Comparison of ENCODE assay signal across 8 cellular contexts in the genomic region with DNA sequence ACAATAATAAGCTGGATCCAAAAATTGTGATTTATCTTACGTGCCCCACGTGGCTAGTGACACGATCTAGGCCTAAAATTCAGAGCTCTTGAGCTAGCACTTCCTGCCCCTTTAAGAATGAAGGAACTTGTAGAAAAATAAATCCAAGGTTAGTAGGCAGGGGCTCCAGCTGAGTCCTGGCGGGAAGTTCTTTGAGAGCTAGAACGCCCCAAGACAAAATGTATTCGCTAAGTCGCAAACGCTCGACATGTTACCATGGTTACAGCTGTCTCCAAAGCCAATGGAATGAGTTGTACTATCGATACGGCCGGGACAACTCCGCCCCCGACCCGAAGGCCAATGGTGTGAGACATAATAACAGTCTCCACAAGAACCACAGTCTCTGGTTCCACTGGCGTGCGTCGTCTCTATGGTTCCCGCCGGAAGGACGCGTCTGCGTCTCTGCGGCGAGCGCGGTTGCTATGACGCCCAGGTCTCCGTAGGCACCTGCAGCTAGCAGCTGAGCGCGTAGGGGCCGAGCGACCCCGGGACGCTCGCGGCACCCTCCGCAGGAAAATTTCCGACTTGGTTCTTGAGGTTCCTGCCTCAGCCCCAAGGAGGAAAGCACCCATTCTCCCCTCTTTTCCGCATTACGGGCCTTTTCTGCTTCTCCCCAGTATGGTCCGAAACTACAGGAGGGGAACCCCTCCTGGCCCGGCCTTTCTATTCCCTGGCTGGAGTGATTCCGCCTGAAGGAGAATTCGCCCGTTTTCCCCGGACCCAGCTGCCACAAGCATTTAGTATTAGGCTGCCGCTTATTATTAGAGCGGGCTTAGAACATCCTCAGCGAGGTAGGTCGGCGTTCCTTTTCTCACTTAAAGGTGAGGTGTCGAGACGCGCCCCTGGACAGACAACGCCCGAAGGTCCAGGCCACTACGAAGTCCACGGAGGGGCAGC. TPM values are rescaled to one million over a fixed set of nuclear protein-coding genes. Genes with fewer than 3 reads are reported as not detected.
A peak's percentile ranks its signal among the peaks of the same experiment; 100 is the strongest.
DNase-seq lines count a peak whose midpoint lies in the region; ATAC-seq and TF ChIP-seq lines count a peak whose summit lies in the region.

CCDC30 (plus strand) TSS at position 459 of the 936 bp plus-strand sequence. CDS start 17,266 bp downstream, outside the sequence.

- H3K27ac ChIP-seq in PC-3 (ENCODE audit: low read length), result peak within 1 kb of the TSS; percentile 29

- no peaks in the 10 kb centered on the region; the same call in 1 of the 2 replicates for H3K36me3 ChIP-seq in PC-3 (ENCODE audit: low read depth, low read length)
- no peaks in the 10 kb centered on the region for H3K36me3 ChIP-seq in mucosa of stomach (ENCODE audit: control insufficient read depth, insufficient read depth, low read length)

- H3K4me3 Mint-ChIP-seq in activated T-cell treated with anti-CD3 and anti-CD28 coated beads, Interleukin-2, amount 50 U/mL, for 4 hours, result peak within 1 kb of the TSS; percentile 84

- BruUV-seq in PC-3 (replicated peaks; lab: Mats Ljungman, UMichigan), result no TSS peak

- DNase-seq in DMS153 (lab: John Stamatoyannopoulos, UW) (peak; percentile 99), PC-3 (peak; percentile 99)
- peak; percentile 99 for DNase-seq in Jurkat, Clone E6-1 (ENCODE audit: low read depth, low spot score)
- DNase-seq in activated T-cell treated with anti-CD3 and anti-CD28 coated beads, Interleukin-2, amount 50 U/mL, for 4 hours, result peak; percentile 94
- peak; percentile 90 to 94 for DNase-seq in stimulated activated CD8-positive, alpha-beta memory T cell treated with anti-CD3 and anti-CD28 coated beads, Interleukin-4, amount 100 ng/mL, for 4 hours (ENCODE audit: low read depth in 2 of 2, low spot score in 1 of 2)

- H3K9ac ChIP-seq in PC-3 (ENCODE audit: low read length) (peak within 1 kb of the TSS; percentile 39), mucosa of stomach (ENCODE audit: low read length) (peak within 1 kb of the TSS; percentile 57)

- no peak for TF ChIP-seq CTCF in PC-3 (conservative IDR thresholded peaks at IDR 0.05; ENCODE audit: low read depth, low read length)

- peak within 1 kb of the TSS; percentile 96 for H3K4me2 ChIP-seq in PC-3 (ENCODE audit: low read length)

- ATAC-seq in GM21723 (IDR thresholded peaks at IDR 0.05; ENCODE audit: unreplicated experiment) (peak; percentile 99), PC-3 (peak; percentile 98), esophagus mucosa (peak; percentile 100)
- peak; percentile 100 for ATAC-seq in activated T-cell treated with anti-CD3 and anti-CD28 coated beads, Interleukin-2, amount 50 U/mL, for 4 hours

- peaks cover 20% of the 10 kb centered on the region for H3K36me3 Mint-ChIP-seq in activated T-cell treated with anti-CD3 and anti-CD28 coated beads, Interleukin-2, amount 50 U/mL, for 4 hours (ENCODE audit: insufficient read depth)

- H2AFZ ChIP-seq in PC-3 (ENCODE audit: low read length), result peak within 1 kb of the TSS; percentile 91

- no peaks in the 10 kb centered on the region for H3K9me2 ChIP-seq in PC-3 (replicated peaks; ENCODE audit: low read length)

- peaks cover 39% of the 10 kb centered on the region for H3K4me1 Mint-ChIP-seq in activated T-cell treated with anti-CD3 and anti-CD28 coated beads, Interleukin-2, amount 50 U/mL, for 4 hours (ENCODE audit: low read depth)

- no peaks in the 10 kb centered on the region for H4K20me1 ChIP-seq in PC-3 (ENCODE audit: low read length)

- no peaks in the 10 kb centered on the region for H3K27me3 ChIP-seq in PC-3 (ENCODE audit: low read length)
- no peaks in the 10 kb centered on the region for H3K27me3 ChIP-seq in mucosa of stomach (ENCODE audit: control insufficient read depth, insufficient read depth, low read length)

- H3K4me1 ChIP-seq in PC-3 (ENCODE audit: insufficient read depth, low read length) (peaks cover 18% of the 10 kb centered on the region), mucosa of stomach (ENCODE audit: control insufficient read depth, insufficient read depth, low read length) (no peaks in the 10 kb centered on the region)

- H3K9me3 Mint-ChIP-seq in activated T-cell treated with anti-CD3 and anti-CD28 coated beads, Interleukin-2, amount 50 U/mL, for 4 hours, result no peaks in the 10 kb centered on the region

- peak within 1 kb of the TSS; percentile 58 for H3K4me3 ChIP-seq in Jurkat, Clone E6-1 (ENCODE audit: low read length)
- H3K4me3 ChIP-seq in PC-3 (ENCODE audit: low read length), result peak within 1 kb of the TSS; percentile 85
- H3K4me3 ChIP-seq in mucosa of stomach (ENCODE audit: low read length), result peak within 1 kb of the TSS; percentile 44

- CTCF ChIA-PET in PC-3 (lab: Charles Lee), result no interaction called here

- POLR2A ChIA-PET in PC-3 (lab: Charles Lee; ENCODE audit: unreplicated experiment), result interaction anchor here (0.6 to 0.8 kb wide), 5 partner anchors 70 to 297 kb away, joined by 3 to 18 read pairs (median 5); partner anchors contain the start of gene YBX1

- peaks cover 9% of the 10 kb centered on the region; the same call in 1 of the 2 replicates for H3K79me2 ChIP-seq in PC-3 (ENCODE audit: low read length)

- no peaks in the 10 kb centered on the region for H3K27me3 Mint-ChIP-seq in activated T-cell treated with anti-CD3 and anti-CD28 coated beads, Interleukin-2, amount 50 U/mL, for 4 hours (ENCODE audit: low read depth)

- H3K9me3 ChIP-seq in PC-3 (ENCODE audit: low read length), result no peaks in the 10 kb centered on the region
- no peaks in the 10 kb centered on the region for H3K9me3 ChIP-seq in mucosa of stomach (ENCODE audit: control insufficient read depth, low read length)

- intact Hi-C loops in PC-3 (cut with micrococcal nuclease), result loop anchor here (2.0 to 10.0 kb wide), 4 partner anchors 32 to 192 kb away; partner anchors contain the start of gene PPIH

- no peaks in the 10 kb centered on the region for H3F3A ChIP-seq in PC-3 (ENCODE audit: low read length, unreplicated experiment)

RNA-seq across cellular contexts. Expression of gene CCDC30, which starts in this region (rescaled TPM):
- polyA plus RNA-seq in Jurkat, Clone E6-1 (2012; ENCODE audit: insufficient read depth, insufficient read length), result not detected
- total RNA-seq in PC-3 (2014; rRNA removed) (0.46 and 0.58 TPM in 2 replicates), esophagus mucosa (0.56 TPM)
- under 1 TPM; 0.22 to 0.89 (median 0.55) TPM for total RNA-seq in activated T-cell treated with anti-CD3 and anti-CD28 coated beads, Interleukin-2, amount 50 U/mL, for 4 hours

Comparison
In these comparisons a context has a peak if more than half of its experiments do, and no peak if none do; other contexts are left out.
1. Peak in every context shown above with its lines: DNase-seq, ATAC-seq, H3K4me3 ChIP-seq and H3K27ac ChIP-seq.
2. Peak in DNase-seq, ATAC-seq, H3K4me3 ChIP-seq, H3K27ac ChIP-seq, H3K9ac ChIP-seq and H3K4me2 ChIP-seq in PC-3; RNA of the gene not detected or under 1 TPM.
3. Peak in DNase-seq and ATAC-seq in activated T-cell treated with anti-CD3 and anti-CD28 coated beads, Interleukin-2, amount 50 U/mL, for 4 hours; RNA of the gene not detected or under 1 TPM.
4. Peak in ATAC-seq in esophagus mucosa; RNA of the gene not detected or under 1 TPM.